26 cellular contexts compared by ENCODE assay signal in the genomic region with DNA sequence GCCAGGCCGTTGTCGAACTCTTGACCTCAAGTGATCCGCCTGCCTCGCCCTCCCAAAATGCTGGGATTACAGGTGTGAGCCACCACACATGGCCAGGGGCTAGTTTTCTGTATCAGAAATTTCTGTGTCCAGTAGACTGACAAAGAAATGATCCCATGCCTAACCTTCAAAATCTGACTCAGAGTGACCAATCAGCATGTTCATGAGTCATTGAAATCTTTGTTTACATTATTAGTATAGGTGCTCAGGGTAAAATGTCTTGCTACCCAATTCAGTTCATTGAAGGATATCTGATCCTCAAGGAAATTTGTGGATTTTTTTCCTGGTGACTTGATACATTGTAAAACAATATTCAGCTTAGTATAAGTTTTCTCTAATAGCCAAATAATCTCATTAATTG. TPM values are rescaled to one million over a fixed set of nuclear protein-coding genes. Genes with fewer than 3 reads are reported as not detected.
DNase-seq lines count a peak whose midpoint lies in the region; ATAC-seq and TF ChIP-seq lines count a peak whose summit lies in the region.
"Had no signal": no experiment of that assay in that cellular context is flagged by ENCODE, and none has a peak within 500 bp of the region (broad histone marks: within the 10 kb centered on the region; RNA-seq: fewer than 3 reads in every experiment).

No MANE protein-coding gene starts in this region.

- H3K4me3 Mint-ChIP-seq in activated CD4-positive, alpha-beta T cell treated with anti-CD3 and anti-CD28 coated beads, Interleukin-2, amount 10 ng/mL, durations not matched to agents 7 days and 5 days = no peak overlapping the region
- H3K4me3 Mint-ChIP-seq: activated naive CD8-positive, alpha-beta T cell; activated T-helper 17 cell treated with anti-CD3 and anti-CD28 coated beads, Interleukin-2, amount 50 U/mL, for 72 hours; CD8-positive, alpha-beta T cell; T-cell had no signal

- H3K27me3 Mint-ChIP-seq in activated CD4-positive, alpha-beta T cell treated with anti-CD3 and anti-CD28 coated beads, Interleukin-2, amount 10 ng/mL, durations not matched to agents 7 days and 5 days = peaks cover 5% of the 10 kb centered on the region

- no peaks in the 10 kb centered on the region for H3K9me3 Mint-ChIP-seq in activated CD4-positive, alpha-beta T cell treated with anti-CD3 and anti-CD28 coated beads, Interleukin-2, amount 10 ng/mL, durations not matched to agents 7 days and 5 days
- H3K9me3 Mint-ChIP-seq: activated T-helper 17 cell treated with anti-CD3 and anti-CD28 coated beads, Interleukin-2, amount 50 U/mL, for 72 hours; CD8-positive, alpha-beta T cell; T-cell had no signal

- CTCF ChIA-PET in activated CD4-positive, alpha-beta T cell treated with anti-CD3 and anti-CD28 coated beads, Interleukin-2, amount 10 ng/mL, durations not matched to agents 7 days and 5 days (lab: Charles Lee) = no interaction called here

- no peak for ATAC-seq in GM21528 (IDR thresholded peaks at IDR 0.05; ENCODE audit: low FRiP score, unreplicated experiment)
- ATAC-seq: activated T-helper 17 cell treated with anti-CD3 and anti-CD28 coated beads, Interleukin-2, amount 50 U/mL, for 72 hours; CD8-positive, alpha-beta T cell; T-cell had no signal

- in situ Hi-C loops in astrocyte of the spinal cord (cut with HindIII; ENCODE audit: low sequenced_read_pairs) = no loop called here

- no peaks in the 10 kb centered on the region for H3K36me3 Mint-ChIP-seq in activated CD4-positive, alpha-beta T cell treated with anti-CD3 and anti-CD28 coated beads, Interleukin-2, amount 10 ng/mL, durations not matched to agents 7 days and 5 days (ENCODE audit: low read depth)
- H3K36me3 Mint-ChIP-seq: activated naive CD8-positive, alpha-beta T cell; CD8-positive, alpha-beta T cell; T-cell had no signal

- H3K4me1 Mint-ChIP-seq in activated CD4-positive, alpha-beta T cell treated with anti-CD3 and anti-CD28 coated beads, Interleukin-2, amount 10 ng/mL, durations not matched to agents 7 days and 5 days = no peaks in the 10 kb centered on the region
- H3K4me1 Mint-ChIP-seq: activated T-helper 17 cell treated with anti-CD3 and anti-CD28 coated beads, Interleukin-2, amount 50 U/mL, for 72 hours; T-cell had no signal

- H3K27ac Mint-ChIP-seq in activated CD4-positive, alpha-beta T cell treated with anti-CD3 and anti-CD28 coated beads, Interleukin-2, amount 10 ng/mL, durations not matched to agents 7 days and 5 days = no peak overlapping the region
- H3K27ac Mint-ChIP-seq: activated naive CD8-positive, alpha-beta T cell; activated T-helper 17 cell treated with anti-CD3 and anti-CD28 coated beads, Interleukin-2, amount 50 U/mL, for 72 hours; CD8-positive, alpha-beta T cell; T-cell had no signal

- POLR2A ChIA-PET in activated CD4-positive, alpha-beta T cell treated with anti-CD3 and anti-CD28 coated beads, Interleukin-2, amount 10 ng/mL, durations not matched to agents 7 days and 5 days (lab: Charles Lee) = no interaction called here

- TF ChIP-seq CTCF in astrocyte of the spinal cord (IDR thresholded peaks at IDR 0.05; ENCODE audit: low read depth, low read length) = no peak

- DNase-seq in EL = peak; percentile 39
- DNase-seq in LHCN-M2 (ENCODE audit: low read depth) = peak; percentile 31
- peak; percentile 21 for DNase-seq in astrocyte of the spinal cord (ENCODE audit: low read depth, low spot score)
- peak; percentile 18 for DNase-seq in glomerular visceral epithelial cell (ENCODE audit: extremely low spot score)
- DNase-seq in activated CD4-positive, alpha-beta T cell treated with anti-CD3 and anti-CD28 coated beads, Interleukin-2, amount 10 ng/mL, durations not matched to agents 7 days and 5 days = no peak
- DNase-seq in anterior cingulate cortex (lab: John Stamatoyannopoulos, UW) = no peak
- no peak for DNase-seq in 8988T
- DNase-seq: activated CD4-positive, alpha-beta T cell treated with anti-CD3 and anti-CD28 coated beads for 48 hours; CD8-positive, alpha-beta T cell; colonic mucosa; DND-41; KBM-7; NCI-H1930; NCI-H446 treated with DMSO at 0.1 percent for 48 hours; NK-92 treated with Interleukin-12 subunit alpha and Interleukin-12 subunit beta, amount 100 ng/mL, for 24 hours; Right ventricle myocardium superior; stimulated activated CD4-positive, alpha-beta T cell treated with anti-CD3 and anti-CD28 coated beads, Interleukin-4, amount 100 ng/mL, for 4 hours; stomach; T-cell; trophoblast cell had no signal

- no peak overlapping the region for H3K4me3 ChIP-seq in astrocyte of the spinal cord (ENCODE audit: low read depth, low read length)
- H3K4me3 ChIP-seq: colonic mucosa, lung, stomach had no signal

RNA-seq across cellular contexts. Expression of a gene that starts 11.0 kb away (rescaled TPM):
- not detected in 2 replicates for total RNA-seq in LHCN-M2 (2014; rRNA removed)
- 20.7 TPM for polyA plus RNA-seq in LHCN-M2 (2012)
- total RNA-seq in activated CD4-positive, alpha-beta T cell treated with anti-CD3 and anti-CD28 coated beads, Interleukin-2, amount 10 ng/mL, durations not matched to agents 7 days and 5 days = not detected
- total RNA-seq: activated T-helper 17 cell treated with anti-CD3 and anti-CD28 coated beads, Interleukin-2, amount 50 U/mL, for 72 hours; CD8-positive, alpha-beta T cell; fibroblast of villous mesenchyme; myocyte; Right ventricle myocardium superior had no signal

RNA-seq across cellular contexts. Expression of a gene that starts 18.2 kb away (rescaled TPM):
- total RNA-seq in LHCN-M2 (2014; rRNA removed) = 22.7 and 25.1 TPM in 2 replicates
- 17.2 TPM for polyA plus RNA-seq in LHCN-M2 (2012)
- 10 to 100 TPM; 70.9 to 80.6 TPM for total RNA-seq in activated CD4-positive, alpha-beta T cell treated with anti-CD3 and anti-CD28 coated beads, Interleukin-2, amount 10 ng/mL, durations not matched to agents 7 days and 5 days

Comparison
In these comparisons a context has a peak if more than half of its experiments do, and no peak if none do; other contexts are left out.
1. DNase-seq: peak in EL (single experiment), LHCN-M2 (single experiment), astrocyte of the spinal cord (single experiment) and glomerular visceral epithelial cell (single experiment); none in activated CD4-positive, alpha-beta T cell treated with anti-CD3 and anti-CD28 coated beads, Interleukin-2, amount 10 ng/mL, durations not matched to agents 7 days and 5 days (single experiment), anterior cingulate cortex (0 of 58) and 8988T (single experiment).